8 cellular contexts compared by ENCODE assay signal in the genomic region with DNA sequence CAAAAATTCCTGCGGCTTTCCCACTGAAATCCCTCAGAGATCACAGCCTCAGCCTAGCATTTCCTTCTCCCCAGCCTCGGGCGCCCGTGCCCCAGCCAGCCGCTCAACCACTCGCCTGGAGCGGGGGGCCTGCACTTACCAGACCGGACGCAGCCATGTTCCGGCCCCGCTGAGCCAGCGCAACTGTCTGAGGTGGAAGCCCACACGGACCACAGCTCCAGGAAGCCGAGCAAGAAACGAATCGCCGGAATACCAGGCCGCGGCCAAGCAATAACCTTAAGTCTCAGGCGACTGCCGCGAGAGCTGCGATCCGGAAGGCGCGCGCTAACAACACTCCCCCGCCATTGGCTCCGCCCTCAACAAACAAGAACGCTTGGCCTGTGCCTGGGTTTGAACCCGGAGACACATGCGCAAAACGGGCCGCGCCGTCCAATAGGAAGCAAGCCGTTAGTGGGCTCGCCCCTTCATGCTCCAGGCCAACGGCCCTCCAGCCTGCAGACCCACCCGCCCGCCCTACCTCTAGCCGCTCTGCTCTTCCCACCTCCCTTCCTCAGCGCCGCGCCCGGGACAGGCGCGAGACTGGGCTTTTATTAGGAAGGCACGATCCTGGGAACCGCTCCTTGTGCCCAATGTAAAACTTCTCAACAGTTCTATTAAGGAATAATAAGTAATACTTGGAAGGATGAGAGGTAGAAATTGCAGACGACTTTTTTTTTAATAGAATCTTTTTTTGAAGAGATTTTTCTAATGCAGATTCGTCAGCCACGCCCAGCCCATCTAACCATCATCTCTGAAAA. TPM values are rescaled to one million over a fixed set of nuclear protein-coding genes. Genes with fewer than 3 reads are reported as not detected.
DNase-seq lines count a peak whose midpoint lies in the region; FAIRE-seq and TF ChIP-seq lines count a peak whose summit lies in the region.

Gene CENPC, minus strand, starts transcription at position 305 of the 797 bp plus-strand sequence. Its CDS starts 148 bp downstream, at position 157.

- H3K27me3 ChIP-seq in neutrophil: no peaks in the 10 kb centered on the region

- CTCF ChIA-PET in HEK293T (lab: Yijun Ruan, JAX): no interaction called here

- no peaks in the 10 kb centered on the region for H3K9me3 ChIP-seq in neutrophil

- H3K27ac ChIP-seq in neutrophil (peak within 1 kb of the TSS; percentile 89), substantia nigra (ENCODE audit: low read depth, low read length, poor library complexity, severe bottlenecking) (peak within 1 kb of the TSS; percentile 70)

- peak within 1 kb of the TSS; percentile 76 to 80 for H3K4me3 ChIP-seq in neutrophil (ENCODE audit: low read depth in 1 of 2, low read length in 1 of 2)

- DNase-seq in GF-D8 (lab: John Stamatoyannopoulos, UW) (peak; percentile 96), HEK293T (ENCODE audit: extremely low spot score) (peak; percentile 91), MV-4-11 (lab: John Stamatoyannopoulos, UW) (peak; percentile 98), SK-MEL-5 (ENCODE audit: low read depth, low spot score) (peak; percentile 96), frontal cortex (ENCODE audit: low spot score in 2 of 2) (peak; percentile 60 to 80), substantia nigra (lab: John Stamatoyannopoulos, UW) (peak; percentile 65 to 97 (median 93))
- peak; percentile 93 for DNase-seq in activated naive CD4-positive, alpha-beta T cell treated with Interleukin-2 at 50 U/mL for 16 hours

- H3K4me1 ChIP-seq in neutrophil (ENCODE audit: control insufficient read depth in 1 of 2, insufficient read depth in 1 of 2, low read depth in 1 of 2, low read length in 1 of 2): peaks cover 18 to 32% of the 10 kb centered on the region in 2 experiments

- in situ Hi-C loops in SK-MEL-5 (cut with HindIII; ENCODE audit: low pct_unique_long_range_greater_than_20kb, low sequenced_read_pairs): no loop called here

- peaks cover 4% of the 10 kb centered on the region for H3K36me3 ChIP-seq in neutrophil

- no peak for TF ChIP-seq CTCF in neutrophil (IDR thresholded peaks at IDR 0.05)

- POLR2A ChIA-PET in HEK293T (lab: Yijun Ruan, JAX): interaction anchor here (1.0 to 1.5 kb wide), 2 partner anchors 154 to 156 kb away, joined by 3 to 5 read pairs; partner anchors contain the start of gene UBA6

- FAIRE-seq in frontal cortex (lab: Jason Lieb, UNC): no peak

TF ChIP-seq in HEK293T, 16 proteins besides CTCF, POLR2A, EP300 and RAD21:
- TF ChIP-seq L3MBTL2 (conservative IDR thresholded peaks at IDR 0.05) (no peak; the same call in 1 of the 2 replicates), FOXA1 (IDR thresholded peaks at IDR 0.05) (no peak), LEF1 (IDR thresholded peaks at IDR 0.05; ENCODE audit: borderline replicate concordance) (no peak), FOXK2 (IDR thresholded peaks at IDR 0.05) (no peak), TARDBP (IDR thresholded peaks at IDR 0.05) (no peak), SP1 (IDR thresholded peaks at IDR 0.05) (no peak), FOXM1 (IDR thresholded peaks at IDR 0.05; ENCODE audit: borderline replicate concordance) (peak; percentile 41; the same call in 1 of the 2 replicates), CTBP1 (IDR thresholded peaks at IDR 0.05; ENCODE audit: borderline replicate concordance) (no peak), PKNOX1 (IDR thresholded peaks at IDR 0.05) (no peak), ARNT (IDR thresholded peaks at IDR 0.05) (no peak), NFRKB (IDR thresholded peaks at IDR 0.05) (no peak), ZNF384 (IDR thresholded peaks at IDR 0.05) (no peak), SUZ12 (IDR thresholded peaks at IDR 0.05) (no peak), BHLHE40 (IDR thresholded peaks at IDR 0.05; ENCODE audit: borderline replicate concordance) (no peak), ELF4 (IDR thresholded peaks at IDR 0.05) (peak; percentile 74), HDGF (IDR thresholded peaks at IDR 0.05; ENCODE audit: borderline replicate concordance) (no peak)

RNA-seq across cellular contexts. Expression of gene CENPC, which starts in this region (rescaled TPM):
- 8.8 and 9.5 TPM in 2 replicates for total RNA-seq in SK-MEL-5 (2014; rRNA removed; shearing (Covaris generic))
- polyA plus RNA-seq in SK-MEL-5 (2015; cell fraction: cytosol; rRNA removed): 5.2 and 5.4 TPM in 2 replicates
- 23.5 and 32.5 TPM in 2 replicates for polyA plus RNA-seq in SK-MEL-5 (2015; cell fraction: nucleus; rRNA removed)
- total RNA-seq in frontal cortex: 26.1 TPM

Comparison
In these comparisons a context has a peak if more than half of its experiments do, and no peak if none do; other contexts are left out.
1. Peak in every context shown above with its lines: DNase-seq, H3K4me3 ChIP-seq and H3K27ac ChIP-seq.